Comparison of ENCODE assay signal across 1 cellular context in genomic region chr21:46551636-46552241, GRCh38.
TF ChIP-seq lines count a peak whose summit lies in the region.

No MANE protein-coding gene starts in this region.

TF ChIP-seq in K562, 482 proteins besides CTCF, POLR2A, EP300 and RAD21 (continued from another document):
- TF ChIP-seq CEBPG (CRISPR knock-in tag; IDR thresholded peaks at IDR 0.05) (no peak), CEBPG (tag; conservative IDR thresholded peaks at IDR 0.05 in 1 of 2, IDR thresholded peaks at IDR 0.05 in 1 of 2) (no peak), TBL1XR1 (IDR thresholded peaks at IDR 0.05; ENCODE audit: low read length in 2 of 2) (no peak)
TF ChIP-seq in K562: peak in this region for 1.
